In the genomic region with DNA sequence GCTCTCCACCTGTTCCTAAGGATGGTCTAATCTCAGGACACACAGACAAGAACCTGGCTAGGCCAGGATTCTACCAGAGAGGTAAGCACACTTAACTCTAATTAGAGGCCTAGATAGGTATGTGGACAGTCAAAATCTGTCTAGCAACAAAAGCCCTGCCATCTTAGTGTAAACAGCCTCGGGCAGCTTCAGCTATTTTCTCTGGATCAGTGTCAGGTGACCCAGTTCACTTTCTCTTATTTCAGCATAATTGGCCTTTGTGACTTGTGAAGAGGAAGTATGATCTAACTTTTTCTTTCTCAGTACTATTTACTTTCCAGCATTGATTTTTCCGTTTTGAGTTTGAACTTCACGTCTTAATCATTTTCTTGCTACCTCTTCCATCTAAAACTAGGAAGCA, we compare ENCODE assay signal across 17 cellular contexts.
DNase-seq lines count a peak whose midpoint lies in the region; TF ChIP-seq lines count a peak whose summit lies in the region.
"Had no signal": no experiment of that assay in that cellular context is flagged by ENCODE, and none has a peak within 500 bp of the region (broad histone marks: within the 10 kb centered on the region; RNA-seq: fewer than 3 reads in every experiment).

No MANE protein-coding gene starts in this region.

- peak; percentile 66 for DNase-seq in NCI-H1436 (lab: John Stamatoyannopoulos, UW)
- no peak for DNase-seq in NCI-H1436 treated with DMSO at 0.1 percent for 48 hours (lab: John Stamatoyannopoulos, UW)
- DNase-seq in NCI-H1105 treated with DMSO at 0.1 percent for 48 hours (lab: John Stamatoyannopoulos, UW) = peak; percentile 28
- DNase-seq in astrocyte of the hippocampus (ENCODE audit: low read depth, low spot score) = peak; percentile 15
- no peak for DNase-seq in neural progenitor cell (ENCODE audit: low spot score)
- DNase-seq in T1000 (lab: John Stamatoyannopoulos, UW) = no peak
- no peak for DNase-seq in ecto neural progenitor cell (ENCODE audit: low spot score)
- no peak for DNase-seq in NCI-H526 (lab: John Stamatoyannopoulos, UW)
- DNase-seq: activated CD4-positive, alpha-beta T cell treated with anti-CD3 and anti-CD28 coated beads for 1 hour; activated CD8-positive, alpha-beta memory T cell treated with anti-CD3 and anti-CD28 coated beads, Interleukin-2, amount 50 U/mL, for 48 hours; activated naive CD4-positive, alpha-beta T cell; GDM1; head of caudate nucleus; transverse colon had no signal

- H3K4me3 ChIP-seq in neural progenitor cell = no peak overlapping the region
- H3K4me3 ChIP-seq: ascending aorta, coronary artery, transverse colon had no signal

- peak overlapping the region; percentile 72 for H3K27ac Mint-ChIP-seq in neural progenitor cell
- H3K27ac Mint-ChIP-seq: T-helper 1 cell treated with Interleukin-12 subunit alpha and Interleukin-12 subunit beta and Interleukin-4 antibody, amounts not matched to agents 30 μg/mL and 1 μg/mL, for 36 hours had no signal

- H3K27me3 Mint-ChIP-seq in neural progenitor cell (ENCODE audit: insufficient read depth, low read depth) = no peaks in the 10 kb centered on the region

- no peaks in the 10 kb centered on the region for H4K20me1 ChIP-seq in neural progenitor cell (ENCODE audit: low read depth)

- no peaks in the 10 kb centered on the region for H3K36me3 ChIP-seq in neural progenitor cell
- H3K36me3 ChIP-seq: ascending aorta, transverse colon had no signal

- no peaks in the 10 kb centered on the region for H3K79me2 ChIP-seq in neural progenitor cell (ENCODE audit: low read depth)

- H3F3A ChIP-seq in neural progenitor cell (ENCODE audit: low read depth) = no peaks in the 10 kb centered on the region

- no peaks in the 10 kb centered on the region for H3K36me3 Mint-ChIP-seq in neural progenitor cell

- H3K27me3 ChIP-seq in neural progenitor cell = no peaks in the 10 kb centered on the region
- H3K27me3 ChIP-seq: ascending aorta, transverse colon had no signal

- no peaks in the 10 kb centered on the region for H3K4me1 ChIP-seq in neural progenitor cell
- H3K4me1 ChIP-seq: ascending aorta, transverse colon had no signal

- H3K4me2 ChIP-seq in neural progenitor cell = no peak overlapping the region

- TF ChIP-seq CTCF in neural progenitor cell (IDR thresholded peaks at IDR 0.05) = no peak

- no peaks in the 10 kb centered on the region for H3K9me3 Mint-ChIP-seq in neural progenitor cell
- H3K9me3 Mint-ChIP-seq: T-helper 1 cell treated with Interleukin-12 subunit alpha and Interleukin-12 subunit beta and Interleukin-4 antibody, amounts not matched to agents 30 μg/mL and 1 μg/mL, for 36 hours had no signal

- H3K9me3 ChIP-seq in neural progenitor cell (ENCODE audit: low read depth) = no peaks in the 10 kb centered on the region
- H3K9me3 ChIP-seq: ascending aorta, transverse colon had no signal

- H3K4me3 Mint-ChIP-seq in neural progenitor cell = no peak overlapping the region
- H3K4me3 Mint-ChIP-seq: T-helper 1 cell treated with Interleukin-12 subunit alpha and Interleukin-12 subunit beta and Interleukin-4 antibody, amounts not matched to agents 30 μg/mL and 1 μg/mL, for 36 hours had no signal

- no peak overlapping the region for H3K9ac ChIP-seq in neural progenitor cell

- H3K27ac ChIP-seq in neural progenitor cell = no peak overlapping the region
- H3K27ac ChIP-seq: ascending aorta, coronary artery, transverse colon had no signal

- no peaks in the 10 kb centered on the region for H3K4me1 Mint-ChIP-seq in neural progenitor cell

- no peak overlapping the region for H2AFZ ChIP-seq in neural progenitor cell (replicated peaks)

Comparison
In these comparisons a context has a peak if more than half of its experiments do, and no peak if none do; other contexts are left out.
1. DNase-seq: peak in NCI-H1436 (single experiment), NCI-H1105 treated with DMSO at 0.1 percent for 48 hours (single experiment) and astrocyte of the hippocampus (single experiment); none in NCI-H1436 treated with DMSO at 0.1 percent for 48 hours (single experiment), neural progenitor cell (single experiment), T1000 (single experiment), ecto neural progenitor cell (single experiment) and NCI-H526 (0 of 2).